12 cellular contexts compared by ENCODE assay signal in the genomic region with DNA sequence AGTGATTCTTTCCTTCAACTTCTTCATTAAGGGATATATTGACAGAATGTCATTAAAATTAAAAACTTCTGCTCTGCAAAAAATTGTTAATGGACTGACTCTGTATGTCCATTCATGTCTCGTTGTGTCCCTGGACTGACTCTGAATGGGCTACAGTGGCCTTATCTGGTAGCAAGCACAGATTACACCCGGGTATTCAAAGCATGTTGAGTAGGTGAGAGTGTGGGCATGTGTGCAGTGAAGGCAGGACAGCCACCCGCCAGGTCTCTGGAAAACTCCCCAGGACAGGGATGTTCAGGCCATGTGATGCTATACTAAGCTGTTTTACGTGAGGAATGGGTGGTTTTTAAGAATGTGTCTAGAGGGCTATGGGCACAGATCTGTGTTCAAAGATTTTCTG. TPM values are rescaled to one million over a fixed set of nuclear protein-coding genes. Genes with fewer than 3 reads are reported as not detected.
DNase-seq lines count a peak whose midpoint lies in the region; ATAC-seq lines count a peak whose summit lies in the region.
"Not testable (repeated sequence)": the region's sequence is repeated elsewhere in the genome, so short reads cannot be mapped to it uniquely, and the experiment has no call there.
"Had no signal": no experiment of that assay in that cellular context is flagged by ENCODE, and none has a peak within 500 bp of the region (broad histone marks: within the 10 kb centered on the region; RNA-seq: fewer than 3 reads in every experiment).

No MANE protein-coding gene starts in this region.

- ATAC-seq in activated CD8-positive, alpha-beta memory T cell treated with anti-CD3 and anti-CD28 coated beads, Interleukin-2, amount 10 ng/mL, durations not matched to agents 7 days and 5 days; stimulated activated naive B cell treated with anti-CD40 and anti-IgM and Interleukin-4, amounts not matched to agents 10 μg/mL and 1 μg/mL and 100 μg/mL, for 72 hours (replicated peaks): not testable (repeated sequence)
- peak; percentile 48 for ATAC-seq in Right ventricle myocardium inferior
- peak; percentile 21 for ATAC-seq in naive thymus-derived CD4-positive, alpha-beta T cell

- intact Hi-C loops in Right ventricle myocardium inferior (cut with DNase I), result not testable (repeated sequence)
- intact Hi-C loops in naive thymus-derived CD4-positive, alpha-beta T cell (cut with micrococcal nuclease), result loop anchor here in 1 of 2 donors (1.0 kb wide), 2 partner anchors 31 to 77 kb away; no protein-coding TSS in a partner anchor

- not testable (repeated sequence) for H3K36me3 ChIP-seq in BLaER1; ES-I3 (ENCODE audit: insufficient read depth, low read length); naive thymus-derived CD4-positive, alpha-beta T cell (ENCODE audit: control insufficient read depth in 2 of 3, insufficient read depth in 3 of 3, low read length in 3 of 3)

- CTCF ChIA-PET in activated CD8-positive, alpha-beta memory T cell treated with anti-CD3 and anti-CD28 coated beads, Interleukin-2, amount 10 ng/mL, durations not matched to agents 7 days and 5 days (lab: Charles Lee), result interaction anchor here (0.7 kb wide), 1 partner anchor 142 kb away, joined by 3 read pairs; no protein-coding TSS in a partner anchor
- CTCF ChIA-PET in naive thymus-derived CD4-positive, alpha-beta T cell (lab: Charles Lee), result not testable (repeated sequence)

- not testable (repeated sequence) for H3K36me3 Mint-ChIP-seq in T-helper 2 cell treated with Interferon-gamma antibody and Interleukin-4, amounts not matched to agents 5 μg/mL and 100 μg/mL, for 36 hours (ENCODE audit: low read depth); activated CD8-positive, alpha-beta memory T cell treated with anti-CD3 and anti-CD28 coated beads, Interleukin-2, amount 10 ng/mL, durations not matched to agents 7 days and 5 days; activated naive CD8-positive, alpha-beta T cell; stimulated activated naive B cell treated with anti-CD40 and anti-IgM and Interleukin-4, amounts not matched to agents 10 μg/mL and 1 μg/mL and 100 μg/mL, for 72 hours
- peaks cover 0 to 16% (median 2%) of the 10 kb centered on the region in 5 donors for H3K36me3 Mint-ChIP-seq in naive thymus-derived CD4-positive, alpha-beta T cell

- POLR2A ChIA-PET in naive thymus-derived CD4-positive, alpha-beta T cell (lab: Charles Lee), result not testable (repeated sequence)

- H3K27me3 Mint-ChIP-seq in T-helper 2 cell treated with Interferon-gamma antibody and Interleukin-4, amounts not matched to agents 5 μg/mL and 100 μg/mL, for 36 hours (ENCODE audit: low read depth), result peaks cover 56% of the 10 kb centered on the region
- peaks cover 58% of the 10 kb centered on the region for H3K27me3 Mint-ChIP-seq in activated CD8-positive, alpha-beta memory T cell treated with anti-CD3 and anti-CD28 coated beads, Interleukin-2, amount 10 ng/mL, durations not matched to agents 7 days and 5 days
- peaks cover 14% of the 10 kb centered on the region for H3K27me3 Mint-ChIP-seq in activated naive CD8-positive, alpha-beta T cell
- peaks cover 13 to 69% (median 26%) of the 10 kb centered on the region in 5 donors for H3K27me3 Mint-ChIP-seq in naive thymus-derived CD4-positive, alpha-beta T cell
- H3K27me3 Mint-ChIP-seq in stimulated activated naive B cell treated with anti-CD40 and anti-IgM and Interleukin-4, amounts not matched to agents 10 μg/mL and 1 μg/mL and 100 μg/mL, for 72 hours, result peaks cover 60 to 67% of the 10 kb centered on the region in 2 donors

- H3K9me3 ChIP-seq in BLaER1; ES-I3 (ENCODE audit: control insufficient read depth, insufficient read depth, low read length); naive thymus-derived CD4-positive, alpha-beta T cell (ENCODE audit: control insufficient read depth in 2 of 3, low read length in 3 of 3): not testable (repeated sequence)

- not testable (repeated sequence) for H3K9me3 Mint-ChIP-seq in T-helper 2 cell treated with Interferon-gamma antibody and Interleukin-4, amounts not matched to agents 5 μg/mL and 100 μg/mL, for 36 hours; activated CD8-positive, alpha-beta memory T cell treated with anti-CD3 and anti-CD28 coated beads, Interleukin-2, amount 10 ng/mL, durations not matched to agents 7 days and 5 days (ENCODE audit: low read depth); activated naive CD8-positive, alpha-beta T cell (ENCODE audit: low read depth); stimulated activated naive B cell treated with anti-CD40 and anti-IgM and Interleukin-4, amounts not matched to agents 10 μg/mL and 1 μg/mL and 100 μg/mL, for 72 hours
- peaks cover 0 to 16% (median 0%) of the 10 kb centered on the region in 11 donors for H3K9me3 Mint-ChIP-seq in naive thymus-derived CD4-positive, alpha-beta T cell

- DNase-seq in T-helper 2 cell treated with Interferon-gamma antibody and Interleukin-4, amounts not matched to agents 5 μg/mL and 100 μg/mL, for 36 hours (ENCODE audit: low spot score); activated CD8-positive, alpha-beta memory T cell treated with anti-CD3 and anti-CD28 coated beads, Interleukin-2, amount 10 ng/mL, durations not matched to agents 7 days and 5 days; Right ventricle myocardium inferior (ENCODE audit: missing footprints); naive thymus-derived CD4-positive, alpha-beta T cell; stimulated activated naive B cell treated with anti-CD40 and anti-IgM and Interleukin-4, amounts not matched to agents 10 μg/mL and 1 μg/mL and 100 μg/mL, for 72 hours: not testable (repeated sequence)

- H3K4me3 Mint-ChIP-seq in T-helper 2 cell treated with Interferon-gamma antibody and Interleukin-4, amounts not matched to agents 5 μg/mL and 100 μg/mL, for 36 hours, result peak overlapping the region; percentile 53
- peak overlapping the region; percentile 46 for H3K4me3 Mint-ChIP-seq in activated CD8-positive, alpha-beta memory T cell treated with anti-CD3 and anti-CD28 coated beads, Interleukin-2, amount 10 ng/mL, durations not matched to agents 7 days and 5 days
- H3K4me3 Mint-ChIP-seq in activated naive CD8-positive, alpha-beta T cell, result peak overlapping the region; percentile 75
- H3K4me3 Mint-ChIP-seq in naive thymus-derived CD4-positive, alpha-beta T cell, result peak overlapping the region; percentile 72 to 85 (median 80)
- H3K4me3 Mint-ChIP-seq in stimulated activated naive B cell treated with anti-CD40 and anti-IgM and Interleukin-4, amounts not matched to agents 10 μg/mL and 1 μg/mL and 100 μg/mL, for 72 hours, result peak overlapping the region; percentile 75 to 78

- not testable (repeated sequence) for H3K27me3 ChIP-seq in BLaER1; naive thymus-derived CD4-positive, alpha-beta T cell (ENCODE audit: control insufficient read depth in 2 of 2, insufficient read depth in 2 of 2, low read length in 2 of 2)

- not testable (repeated sequence) for H3K4me1 ChIP-seq in BLaER1; ES-I3 (ENCODE audit: insufficient read depth, low read length); naive thymus-derived CD4-positive, alpha-beta T cell (ENCODE audit: control insufficient read depth in 2 of 2, insufficient read depth in 2 of 2, low read length in 2 of 2)

- peak overlapping the region; percentile 33; the same call in 1 of the 2 replicates for H3K4me3 ChIP-seq in BLaER1
- peak overlapping the region; percentile 5 for H3K4me3 ChIP-seq in naive thymus-derived CD4-positive, alpha-beta T cell (ENCODE audit: low read length)

- H3K4me2 ChIP-seq in BLaER1, result peak overlapping the region; percentile 51

- H4K20me1 ChIP-seq in BLaER1, result not testable (repeated sequence)

- not testable (repeated sequence) for H3K27ac ChIP-seq in BLaER1; naive thymus-derived CD4-positive, alpha-beta T cell (ENCODE audit: low read depth, low read length)

- not testable (repeated sequence) for H3K4me1 Mint-ChIP-seq in T-helper 2 cell treated with Interferon-gamma antibody and Interleukin-4, amounts not matched to agents 5 μg/mL and 100 μg/mL, for 36 hours (ENCODE audit: low read depth); activated naive CD8-positive, alpha-beta T cell (ENCODE audit: low read depth); stimulated activated naive B cell treated with anti-CD40 and anti-IgM and Interleukin-4, amounts not matched to agents 10 μg/mL and 1 μg/mL and 100 μg/mL, for 72 hours
- H3K4me1 Mint-ChIP-seq in activated CD8-positive, alpha-beta memory T cell treated with anti-CD3 and anti-CD28 coated beads, Interleukin-2, amount 10 ng/mL, durations not matched to agents 7 days and 5 days, result peaks cover 22% of the 10 kb centered on the region
- peaks cover 10 to 22% (median 14%) of the 10 kb centered on the region in 7 donors for H3K4me1 Mint-ChIP-seq in naive thymus-derived CD4-positive, alpha-beta T cell

- not testable (repeated sequence) for H3K9ac ChIP-seq in BLaER1
- peak overlapping the region; percentile 36; the same call in 1 of the 2 replicates for H3K9ac ChIP-seq in ES-I3 (ENCODE audit: low read depth, low read length)

- not testable (repeated sequence) for H3K27ac Mint-ChIP-seq in T-helper 2 cell treated with Interferon-gamma antibody and Interleukin-4, amounts not matched to agents 5 μg/mL and 100 μg/mL, for 36 hours; stimulated activated naive B cell treated with anti-CD40 and anti-IgM and Interleukin-4, amounts not matched to agents 10 μg/mL and 1 μg/mL and 100 μg/mL, for 72 hours
- H3K27ac Mint-ChIP-seq in activated CD8-positive, alpha-beta memory T cell treated with anti-CD3 and anti-CD28 coated beads, Interleukin-2, amount 10 ng/mL, durations not matched to agents 7 days and 5 days, result peak overlapping the region; percentile 69
- H3K27ac Mint-ChIP-seq in activated naive CD8-positive, alpha-beta T cell, result peak overlapping the region; percentile 34
- peak overlapping the region in 7 of 9 donors; percentile 63 to 91 (median 87) for H3K27ac Mint-ChIP-seq in naive thymus-derived CD4-positive, alpha-beta T cell

RNA-seq across cellular contexts. Expression of a gene that starts 7.2 kb away (rescaled TPM):
- total RNA-seq in activated CD8-positive, alpha-beta memory T cell treated with anti-CD3 and anti-CD28 coated beads, Interleukin-2, amount 10 ng/mL, durations not matched to agents 7 days and 5 days, result not detected
- total RNA-seq in Right ventricle myocardium inferior, result not detected
- not detected for total RNA-seq in naive thymus-derived CD4-positive, alpha-beta T cell
- not detected for polyA plus RNA-seq in naive thymus-derived CD4-positive, alpha-beta T cell
- total RNA-seq: A172, G401, HFFc6, OCI-LY7 had no signal

RNA-seq across cellular contexts. Expression of a gene that starts 24.6 kb away (rescaled TPM):
- total RNA-seq in activated CD8-positive, alpha-beta memory T cell treated with anti-CD3 and anti-CD28 coated beads, Interleukin-2, amount 10 ng/mL, durations not matched to agents 7 days and 5 days, result not detected
- total RNA-seq in Right ventricle myocardium inferior, result not detected
- total RNA-seq in naive thymus-derived CD4-positive, alpha-beta T cell, result under 1 TPM in 3 of 5 experiments, not detected in 2; 0.19 to 0.43 (median 0.27) TPM
- polyA plus RNA-seq in naive thymus-derived CD4-positive, alpha-beta T cell, result not detected
- total RNA-seq: A172, G401, HFFc6, OCI-LY7 had no signal
